In the genomic region with DNA sequence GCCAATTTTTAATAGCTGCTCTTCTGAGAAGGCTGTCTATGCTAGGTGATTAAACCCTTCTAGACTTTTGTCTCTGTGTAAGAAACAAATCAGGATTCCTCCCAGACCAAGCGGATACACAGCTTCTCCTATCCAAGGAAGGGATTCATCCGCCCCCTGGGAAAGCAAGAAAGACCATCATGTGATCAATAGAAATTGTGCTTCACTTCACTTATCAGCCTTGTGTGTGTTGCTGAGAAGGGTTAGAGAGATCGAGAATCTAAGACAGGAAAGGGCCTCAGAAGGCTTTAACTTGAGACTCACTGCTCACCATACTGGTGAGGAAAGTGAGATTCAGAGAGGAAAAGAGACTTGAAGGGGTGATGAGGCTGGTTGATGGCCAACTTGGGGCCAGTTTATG, we compare ENCODE assay signal across 9 cellular contexts. TPM values are rescaled to one million over a fixed set of nuclear protein-coding genes. Genes with fewer than 3 reads are reported as not detected.
DNase-seq lines count a peak whose midpoint lies in the region; ATAC-seq, FAIRE-seq and TF ChIP-seq lines count a peak whose summit lies in the region.
"Had no signal": no experiment of that assay in that cellular context is flagged by ENCODE, and none has a peak within 500 bp of the region (broad histone marks: within the 10 kb centered on the region; RNA-seq: fewer than 3 reads in every experiment).

No MANE protein-coding gene starts in this region.

- H3K79me2 ChIP-seq in GM12878 (ENCODE audit: control insufficient read depth, insufficient read depth, low read length): peaks cover 22% of the 10 kb centered on the region

- peaks cover 10% of the 10 kb centered on the region for H3K4me1 ChIP-seq in GM12878 (ENCODE audit: control insufficient read depth, insufficient read depth, low read length)
- H3K4me1 ChIP-seq in lower lobe of right lung: peaks cover 22% of the 10 kb centered on the region
- H3K4me1 ChIP-seq in mucosa of descending colon (ENCODE audit: low read depth): peaks cover 11% of the 10 kb centered on the region

- H3K27ac ChIP-seq in 22Rv1 (peak overlapping the region; percentile 82; the same call in 1 of the 2 replicates), GM12878 (ENCODE audit: control insufficient read depth, insufficient read depth) (peak overlapping the region; percentile 79), lower lobe of right lung (peak overlapping the region; percentile 91)

- RAD21 ChIA-PET in GM12878 (lab: Charles Lee; ENCODE audit: unreplicated experiment): no interaction called here

- H3K4me3 ChIP-seq in HFF-Myc (replicated peaks; ENCODE audit: low read depth, low read length) (peak overlapping the region; percentile 66), GM12878 (peak overlapping the region; percentile 90), lower lobe of right lung (peak overlapping the region; percentile 95), mucosa of descending colon (no peak overlapping the region)

- no peak for TF ChIP-seq CTCF in 22Rv1 (IDR thresholded peaks at IDR 0.05)
- TF ChIP-seq CTCF in HFF-Myc (IDR thresholded peaks at IDR 0.05; ENCODE audit: low read depth, low read length, missing control alignments): no peak
- no peak for TF ChIP-seq CTCF in GM12878 (IDR thresholded peaks at IDR 0.05 in 2 of 3, conservative IDR thresholded peaks at IDR 0.05 in 1 of 3; ENCODE audit: control insufficient read depth in 2 of 3, extremely low read depth in 1 of 3, insufficient read depth in 1 of 3, low read depth in 3 of 3, low read length in 3 of 3)
- TF ChIP-seq CTCF in lower lobe of right lung (IDR thresholded peaks at IDR 0.05): no peak
- TF ChIP-seq CTCF in mucosa of descending colon (IDR thresholded peaks at IDR 0.05): no peak

- H3K27me3 ChIP-seq in GM12878 (replicated peaks in 1 of 2; ENCODE audit: control insufficient read depth in 2 of 2, insufficient read depth in 2 of 2, low read length in 1 of 2) (no peaks in the 10 kb centered on the region), lower lobe of right lung (ENCODE audit: low read depth) (no peaks in the 10 kb centered on the region)

- SMC1A ChIA-PET in GM12878 (lab: Charles Lee; ENCODE audit: uncharacterized antibody, unreplicated experiment): interaction anchor here (1.0 to 1.4 kb wide), 4 partner anchors 31 to 73 kb away, joined by 3 to 6 read pairs (median 4); no protein-coding TSS in a partner anchor

- H3K36me3 ChIP-seq in GM12878 (ENCODE audit: control insufficient read depth in 2 of 2, insufficient read depth in 2 of 2, low read length in 1 of 2): peaks cover 3 to 4% of the 10 kb centered on the region in 2 experiments; a peak in 3 of 4 replicates
- H3K36me3 ChIP-seq in lower lobe of right lung: peaks cover 26% of the 10 kb centered on the region
- H3K36me3 ChIP-seq in mucosa of descending colon (ENCODE audit: low read depth): no peaks in the 10 kb centered on the region

- H3K9me3 ChIP-seq in GM12878 (replicated peaks; ENCODE audit: control insufficient read depth, insufficient read depth, low read length) (no peaks in the 10 kb centered on the region), lower lobe of right lung (no peaks in the 10 kb centered on the region), mucosa of descending colon (no peaks in the 10 kb centered on the region)

- in situ Hi-C loops in GM12878 (cut with MboI): no loop called here

- no peaks in the 10 kb centered on the region for H4K20me1 ChIP-seq in GM12878 (ENCODE audit: control insufficient read depth, insufficient read depth)

- 66% methylated on average over 3 of the region's 3 CpGs for WGBS in GM12878 (ENCODE audit: insufficient coverage, insufficient replicate concordance, low lambda C conversion rate, missing lambda C conversion rate)

- TF ChIP-seq RAD21 in GM12878 (IDR thresholded peaks at IDR 0.05; ENCODE audit: insufficient read depth, low read depth, low read length): no peak

- H2AFZ ChIP-seq in GM12878 (ENCODE audit: control insufficient read depth, low read depth, low read length): no peak overlapping the region

- no peak for TF ChIP-seq POLR2A in GM12878 (IDR thresholded peaks at IDR 0.05; ENCODE audit: low read depth, low read length)

- no TSS peak for BruUV-seq in GM12878 (replicated peaks; lab: Mats Ljungman, UMichigan)

- TF ChIP-seq EP300 in GM12878 (IDR thresholded peaks at IDR 0.05; ENCODE audit: borderline replicate concordance in 1 of 2, control insufficient read depth in 1 of 2, low read depth in 2 of 2, low read length in 2 of 2): no peak

- ATAC-seq in GM12878 (no peak), lower lobe of right lung (no peak), HG02623 (IDR thresholded peaks at IDR 0.05; ENCODE audit: unreplicated experiment) (no peak), mucosa of descending colon (no peak)

- intact Hi-C loops in GM12878 (cut with micrococcal nuclease; ENCODE audit: unreplicated experiment): no loop called here
- intact Hi-C loops in lower lobe of right lung (cut with DNase I): no loop called here
- intact Hi-C loops in mucosa of descending colon (cut with DNase I, micrococcal nuclease): no loop called here

- peak overlapping the region; percentile 86 for H3K9ac ChIP-seq in GM12878 (ENCODE audit: control insufficient read depth, insufficient read depth, low read length)

- FAIRE-seq in GM12878 (lab: Jason Lieb, UNC): no peak

- DNase-seq in HFF-Myc (ENCODE audit: extremely low read depth, low read depth) (no peak), GM12878 (ENCODE audit: low read depth, low spot score) (no peak), lower lobe of right lung (no peak), anterior cingulate cortex (lab: John Stamatoyannopoulos, UW) (no peak), COLO668 (lab: John Stamatoyannopoulos, UW; ENCODE audit: unreplicated experiment) (no peak), mucosa of descending colon (no peak)
- DNase-seq: GF-D8 had no signal

- CTCF ChIA-PET in GM12878 (lab: Yijun Ruan, JAX): interaction anchor here (0.7 to 2.1 kb wide), 5 partner anchors 10 to 165 kb away, joined by 3 to 6 read pairs (median 3); partner anchors contain the start of gene CRIP3

- H3K4me2 ChIP-seq in GM12878 (ENCODE audit: control insufficient read depth, insufficient read depth): peak overlapping the region; percentile 98

- POLR2A ChIA-PET in GM12878 (lab: Charles Lee): interaction anchor here (0.6 to 1.0 kb wide), 2 partner anchors 48 to 58 kb away, joined by 4 to 5 read pairs; partner anchors contain the start of gene TJAP1

RNA-seq across cellular contexts. Expression of gene ABCC10, which starts 1.5 kb away (rescaled TPM):
- total RNA-seq in GM12878 (2013; cell fraction: nucleolus; rRNA removed): 65.9 and 66.1 TPM in 2 replicates
- total RNA-seq in GM12878 (2014; rRNA removed) (6.9 and 7.7 TPM in 2 replicates), GM12878 (2014; rRNA removed; fragmentation: Illumina TruSeq; extraction: Trizol) (5.1 and 5.9 TPM in 2 replicates), GM12878 (2021) (13.2 and 18.2 TPM in 2 replicates), lower lobe of right lung (34.4 TPM), mucosa of descending colon (10 to 100 TPM; 25.3 to 43.3 (median 37.4) TPM)
- 7.2 TPM for polyA plus RNA-seq in GM12878 (2011; ENCODE audit: low read depth)
- polyA plus RNA-seq in GM12878 (2011; rRNA removed) (4.2 and 5.6 TPM in 2 replicates), GM12878 (2014; fragmentation: Illumina TruSeq; extraction: Trizol) (5.4 and 9.5 TPM in 2 replicates), GM12878 (2014; fragmentation: Nextera tagmentation; extraction: Ambion mirVana) (under 1 TPM; 0.80 to 0.82 TPM), GM12878 (2014; rRNA removed) (9.5 and 10.9 TPM in 2 replicates), GM12878 (2016; fragmentation: Nextera tagmentation; extraction: Ambion mirVana) (1 to 10 TPM; 8.6 to 9.5 TPM)
- 5.3 and 7.4 TPM in 2 replicates for polyA plus RNA-seq in GM12878 (2011; cell fraction: cytosol; rRNA removed)
- polyA plus RNA-seq in GM12878 (2011; cell fraction: nucleus; rRNA removed): 40.9 and 51.1 TPM in 2 replicates
- 10.0 and 12.5 TPM in 2 replicates for polyA plus RNA-seq in GM12878 (2012)
- 13.5 and 14.2 TPM in 2 replicates for polyA minus RNA-seq in GM12878 (2011; rRNA and poly(A)+ RNA removed)
- polyA minus RNA-seq in GM12878 (2011; cell fraction: cytosol; rRNA and poly(A)+ RNA removed): 3.2 and 6.4 TPM in 2 replicates
- polyA minus RNA-seq in GM12878 (2011; cell fraction: nucleus; rRNA and poly(A)+ RNA removed): 16.1 and 41.6 TPM in 2 replicates

RNA-seq across cellular contexts. Expression of gene DLK2, which starts 26.5 kb away (rescaled TPM):
- 1.3 and 1.4 TPM in 2 replicates for total RNA-seq in GM12878 (2013; cell fraction: nucleolus; rRNA removed)
- total RNA-seq in GM12878 (2014; rRNA removed) (0.11 and 0.34 TPM in 2 replicates), GM12878 (2014; rRNA removed; fragmentation: Illumina TruSeq; extraction: Trizol) (not detected in 2 replicates), GM12878 (2021) (0.38 and 0.40 TPM in 2 replicates), lower lobe of right lung (0.53 TPM), mucosa of descending colon (under 1 TPM in 1 of 3 donors, not detected in 2; 0.47 TPM)
- 0.37 TPM for polyA plus RNA-seq in GM12878 (2011; ENCODE audit: low read depth)
- polyA plus RNA-seq in GM12878 (2011; rRNA removed) (0.10 and 0.37 TPM in 2 replicates), GM12878 (2014; fragmentation: Illumina TruSeq; extraction: Trizol) (not detected in 2 replicates), GM12878 (2014; fragmentation: Nextera tagmentation; extraction: Ambion mirVana) (under 1 TPM in 1 of 2 experiments, not detected in 1; 0.03 TPM), GM12878 (2014; rRNA removed) (0.47 and 0.55 TPM in 2 replicates), GM12878 (2016; fragmentation: Nextera tagmentation; extraction: Ambion mirVana) (under 1 TPM in 1 of 2 experiments, not detected in 1; 0.40 TPM)
- polyA plus RNA-seq in GM12878 (2011; cell fraction: cytosol; rRNA removed): 0.79 and 1.0 TPM in 2 replicates
- 1.5 and 1.9 TPM in 2 replicates for polyA plus RNA-seq in GM12878 (2011; cell fraction: nucleus; rRNA removed)
- 0.50 and 1.8 TPM in 2 replicates for polyA plus RNA-seq in GM12878 (2012)
- polyA minus RNA-seq in GM12878 (2011; rRNA and poly(A)+ RNA removed): 0.66 and 0.67 TPM in 2 replicates
- polyA minus RNA-seq in GM12878 (2011; cell fraction: cytosol; rRNA and poly(A)+ RNA removed): not detected in 2 replicates
- 0.24 and 0.57 TPM in 2 replicates for polyA minus RNA-seq in GM12878 (2011; cell fraction: nucleus; rRNA and poly(A)+ RNA removed)

RNA-seq across cellular contexts. Expression of gene TJAP1, which starts 48.5 kb away (rescaled TPM):
- total RNA-seq in GM12878 (2013; cell fraction: nucleolus; rRNA removed): 21.5 and 21.7 TPM in 2 replicates
- 13.6 and 15.8 TPM in 2 replicates for total RNA-seq in GM12878 (2014; rRNA removed)
- total RNA-seq in GM12878 (2014; rRNA removed; fragmentation: Illumina TruSeq; extraction: Trizol): 6.2 and 8.1 TPM in 2 replicates
- total RNA-seq in GM12878 (2021): 22.6 and 26.5 TPM in 2 replicates
- polyA plus RNA-seq in GM12878 (2011; ENCODE audit: low read depth): 9.2 TPM
- polyA plus RNA-seq in GM12878 (2011; rRNA removed): 10.8 and 18.0 TPM in 2 replicates
- polyA plus RNA-seq in GM12878 (2011; cell fraction: cytosol; rRNA removed): 16.8 and 18.8 TPM in 2 replicates
- polyA plus RNA-seq in GM12878 (2011; cell fraction: nucleus; rRNA removed): 70.5 and 83.5 TPM in 2 replicates
- 14.3 and 17.2 TPM in 2 replicates for polyA plus RNA-seq in GM12878 (2012)
- polyA plus RNA-seq in GM12878 (2014; fragmentation: Illumina TruSeq; extraction: Trizol): 7.0 and 13.9 TPM in 2 replicates
- polyA plus RNA-seq in GM12878 (2014; fragmentation: Nextera tagmentation; extraction: Ambion mirVana): under 1 TPM; 0.11 to 0.42 TPM
- polyA plus RNA-seq in GM12878 (2014; rRNA removed): 18.9 and 23.9 TPM in 2 replicates
- 10 to 100 TPM; 10.0 to 11.7 TPM for polyA plus RNA-seq in GM12878 (2016; fragmentation: Nextera tagmentation; extraction: Ambion mirVana)
- 9.9 and 12.4 TPM in 2 replicates for polyA minus RNA-seq in GM12878 (2011; rRNA and poly(A)+ RNA removed)
- polyA minus RNA-seq in GM12878 (2011; cell fraction: cytosol; rRNA and poly(A)+ RNA removed): 3.2 and 6.5 TPM in 2 replicates
- polyA minus RNA-seq in GM12878 (2011; cell fraction: nucleus; rRNA and poly(A)+ RNA removed): 10.3 and 15.7 TPM in 2 replicates
- 34.3 TPM for total RNA-seq in lower lobe of right lung
- 10 to 100 TPM; 20.8 to 33.8 (median 26.3) TPM for total RNA-seq in mucosa of descending colon

RNA-seq across cellular contexts. Expression of gene ZNF318, which starts 59.4 kb away (rescaled TPM):
- 123 and 126 TPM in 2 replicates for total RNA-seq in GM12878 (2013; cell fraction: nucleolus; rRNA removed)
- 15.1 and 16.1 TPM in 2 replicates for total RNA-seq in GM12878 (2014; rRNA removed)
- total RNA-seq in GM12878 (2014; rRNA removed; fragmentation: Illumina TruSeq; extraction: Trizol): 12.3 and 13.0 TPM in 2 replicates
- total RNA-seq in GM12878 (2021): 27.9 and 29.3 TPM in 2 replicates
- 41.6 TPM for polyA plus RNA-seq in GM12878 (2011; ENCODE audit: low read depth)
- polyA plus RNA-seq in GM12878 (2011; rRNA removed): 79.8 and 83.9 TPM in 2 replicates
- polyA plus RNA-seq in GM12878 (2011; cell fraction: cytosol; rRNA removed): 63.6 and 73.5 TPM in 2 replicates
- 134 and 192 TPM in 2 replicates for polyA plus RNA-seq in GM12878 (2011; cell fraction: nucleus; rRNA removed)
- polyA plus RNA-seq in GM12878 (2012): 45.1 and 74.2 TPM in 2 replicates
- 23.8 and 28.7 TPM in 2 replicates for polyA plus RNA-seq in GM12878 (2014; fragmentation: Illumina TruSeq; extraction: Trizol)
- 1 to 10 TPM; 4.8 to 6.3 TPM for polyA plus RNA-seq in GM12878 (2014; fragmentation: Nextera tagmentation; extraction: Ambion mirVana)
- polyA plus RNA-seq in GM12878 (2014; rRNA removed): 16.1 and 16.6 TPM in 2 replicates
- polyA plus RNA-seq in GM12878 (2016; fragmentation: Nextera tagmentation; extraction: Ambion mirVana): 10 to 100 TPM in 1 of 2 experiments, 1 to 10 TPM in 1; 3.4 to 11.1 TPM
- polyA minus RNA-seq in GM12878 (2011; rRNA and poly(A)+ RNA removed): 153 and 156 TPM in 2 replicates
- polyA minus RNA-seq in GM12878 (2011; cell fraction: cytosol; rRNA and poly(A)+ RNA removed): 48.2 and 52.8 TPM in 2 replicates
- 82.8 and 88.9 TPM in 2 replicates for polyA minus RNA-seq in GM12878 (2011; cell fraction: nucleus; rRNA and poly(A)+ RNA removed)
- total RNA-seq in lower lobe of right lung: 18.3 TPM
- total RNA-seq in mucosa of descending colon: 10 to 100 TPM; 12.4 to 24.3 (median 16.9) TPM
